In the genomic region with DNA sequence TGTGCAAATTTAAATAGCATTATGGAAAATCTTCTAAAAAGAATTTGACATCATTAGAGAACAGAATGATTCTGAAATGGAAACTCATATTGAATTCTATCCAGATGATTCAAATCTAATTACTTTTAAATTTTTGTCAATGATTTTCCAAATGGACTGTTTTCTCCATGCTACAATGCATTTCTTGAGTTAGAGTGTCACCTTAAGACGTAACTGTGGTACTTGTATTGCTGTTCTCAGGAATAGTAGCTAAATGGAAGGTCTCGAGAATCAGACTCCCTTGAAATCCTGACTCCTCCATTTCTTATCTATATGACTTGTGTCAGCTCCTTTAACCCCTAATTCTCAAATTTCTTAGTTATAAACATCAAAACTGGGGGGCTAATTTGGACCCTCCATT, we compare ENCODE assay signal across 22 cellular contexts.
DNase-seq lines count a peak whose midpoint lies in the region; TF ChIP-seq lines count a peak whose summit lies in the region.
"Had no signal": no experiment of that assay in that cellular context is flagged by ENCODE, and none has a peak within 500 bp of the region (broad histone marks: within the 10 kb centered on the region; RNA-seq: fewer than 3 reads in every experiment).

No MANE protein-coding gene starts in this region.

- TF ChIP-seq CTCF in LNCAP (IDR thresholded peaks at IDR 0.05) = peak; percentile 17; the same call in 1 of the 2 replicates
- no peak for TF ChIP-seq CTCF in choroid plexus epithelial cell (conservative IDR thresholded peaks at IDR 0.05; ENCODE audit: low read depth, low read length)

- intact Hi-C loops in activated T-helper 1 cell treated with anti-CD3 and anti-CD28 coated beads, Interleukin-12 subunit alpha, Interleukin-12 subunit beta, Interleukin-2, Interleukin-4 antibody, amounts not matched to agents 30 ng/mL and 10 ng/mL and 1 ng/mL, durations not matched to agents 14 hours and 24 hours and 36 hours (cut with micrococcal nuclease) = no loop called here

- H3K9me3 Mint-ChIP-seq in activated T-helper 1 cell treated with anti-CD3 and anti-CD28 coated beads, Interleukin-12 subunit alpha, Interleukin-12 subunit beta, Interleukin-2, Interleukin-4 antibody, amounts not matched to agents 30 ng/mL and 10 ng/mL and 1 ng/mL, durations not matched to agents 14 hours and 24 hours and 36 hours = no peaks in the 10 kb centered on the region
- H3K9me3 Mint-ChIP-seq: activated CD4-positive, alpha-beta memory T cell treated with anti-CD3 and anti-CD28 coated beads for 36 hours; CD4-positive, alpha-beta T cell; stimulated activated effector memory CD8-positive, alpha-beta T cell treated with anti-CD3 and anti-CD28 coated beads, Interleukin-12 subunit alpha, Interleukin-12 subunit beta, amount 100 ng/mL, for 72 hours; WTC11 had no signal

- no peak overlapping the region for H3K4me3 ChIP-seq in choroid plexus epithelial cell (ENCODE audit: low read depth, low read length)
- H3K4me3 ChIP-seq: SK-N-MC, testis had no signal

- H3K4me1 Mint-ChIP-seq in activated T-helper 1 cell treated with anti-CD3 and anti-CD28 coated beads, Interleukin-12 subunit alpha, Interleukin-12 subunit beta, Interleukin-2, Interleukin-4 antibody, amounts not matched to agents 30 ng/mL and 10 ng/mL and 1 ng/mL, durations not matched to agents 14 hours and 24 hours and 36 hours (ENCODE audit: low read depth) = no peaks in the 10 kb centered on the region
- H3K4me1 Mint-ChIP-seq: stimulated activated effector memory CD8-positive, alpha-beta T cell treated with anti-CD3 and anti-CD28 coated beads, Interleukin-12 subunit alpha, Interleukin-12 subunit beta, amount 100 ng/mL, for 72 hours had no signal

- no peaks in the 10 kb centered on the region for H3K36me3 Mint-ChIP-seq in activated T-helper 1 cell treated with anti-CD3 and anti-CD28 coated beads, Interleukin-12 subunit alpha, Interleukin-12 subunit beta, Interleukin-2, Interleukin-4 antibody, amounts not matched to agents 30 ng/mL and 10 ng/mL and 1 ng/mL, durations not matched to agents 14 hours and 24 hours and 36 hours (ENCODE audit: low read depth)
- H3K36me3 Mint-ChIP-seq: activated CD4-positive, alpha-beta memory T cell treated with anti-CD3 and anti-CD28 coated beads for 36 hours; stimulated activated effector memory CD8-positive, alpha-beta T cell treated with anti-CD3 and anti-CD28 coated beads, Interleukin-12 subunit alpha, Interleukin-12 subunit beta, amount 100 ng/mL, for 72 hours; WTC11 had no signal

- DNase-seq in Ammon's horn (ENCODE audit: low spot score) (peak; percentile 3), choroid plexus epithelial cell (ENCODE audit: low read depth) (peak; percentile 14), left kidney (ENCODE audit: low read depth, low spot score) (peak; percentile 1), hypothalamus (lab: John Stamatoyannopoulos, UW) (no peak), NCI-H2081 treated with DMSO at 0.1 percent for 48 hours (lab: John Stamatoyannopoulos, UW) (no peak), superior temporal gyrus (ENCODE audit: extremely low spot score) (no peak)
- DNase-seq in activated T-helper 1 cell treated with anti-CD3 and anti-CD28 coated beads, Interleukin-12 subunit alpha, Interleukin-12 subunit beta, Interleukin-2, Interleukin-4 antibody, amounts not matched to agents 30 ng/mL and 10 ng/mL and 1 ng/mL, durations not matched to agents 14 hours and 24 hours and 36 hours (ENCODE audit: low spot score) = no peak
- DNase-seq: activated CD4-positive, alpha-beta memory T cell treated with anti-CD3 and anti-CD28 coated beads for 36 hours; activated T-cell treated with anti-CD3 and anti-CD28 coated beads for 4 hours; amygdala; CD4-positive, alpha-beta T cell; central memory CD4-positive, alpha-beta T cell; GDM1; Karpas-422; NCI-H1092 treated with DMSO at 0.1 percent for 48 hours; NCI-H2081; NK-92 treated with Interleukin-12 subunit alpha and Interleukin-12 subunit beta, amount 100 ng/mL, for 24 hours; testis had no signal

- H3K27me3 Mint-ChIP-seq in activated T-helper 1 cell treated with anti-CD3 and anti-CD28 coated beads, Interleukin-12 subunit alpha, Interleukin-12 subunit beta, Interleukin-2, Interleukin-4 antibody, amounts not matched to agents 30 ng/mL and 10 ng/mL and 1 ng/mL, durations not matched to agents 14 hours and 24 hours and 36 hours (ENCODE audit: insufficient read depth) = peaks cover 3% of the 10 kb centered on the region
- H3K27me3 Mint-ChIP-seq: activated CD4-positive, alpha-beta memory T cell treated with anti-CD3 and anti-CD28 coated beads for 36 hours; CD4-positive, alpha-beta T cell had no signal

- no peak overlapping the region for H3K4me3 Mint-ChIP-seq in activated T-helper 1 cell treated with anti-CD3 and anti-CD28 coated beads, Interleukin-12 subunit alpha, Interleukin-12 subunit beta, Interleukin-2, Interleukin-4 antibody, amounts not matched to agents 30 ng/mL and 10 ng/mL and 1 ng/mL, durations not matched to agents 14 hours and 24 hours and 36 hours
- H3K4me3 Mint-ChIP-seq: activated CD4-positive, alpha-beta memory T cell treated with anti-CD3 and anti-CD28 coated beads for 36 hours; CD4-positive, alpha-beta T cell; stimulated activated effector memory CD8-positive, alpha-beta T cell treated with anti-CD3 and anti-CD28 coated beads, Interleukin-12 subunit alpha, Interleukin-12 subunit beta, amount 100 ng/mL, for 72 hours; WTC11 had no signal

- no peak overlapping the region for H3K27ac Mint-ChIP-seq in activated T-helper 1 cell treated with anti-CD3 and anti-CD28 coated beads, Interleukin-12 subunit alpha, Interleukin-12 subunit beta, Interleukin-2, Interleukin-4 antibody, amounts not matched to agents 30 ng/mL and 10 ng/mL and 1 ng/mL, durations not matched to agents 14 hours and 24 hours and 36 hours
- H3K27ac Mint-ChIP-seq: activated CD4-positive, alpha-beta memory T cell treated with anti-CD3 and anti-CD28 coated beads for 36 hours; CD4-positive, alpha-beta T cell; stimulated activated effector memory CD8-positive, alpha-beta T cell treated with anti-CD3 and anti-CD28 coated beads, Interleukin-12 subunit alpha, Interleukin-12 subunit beta, amount 100 ng/mL, for 72 hours; WTC11 had no signal

Comparison
In these comparisons a context has a peak if more than half of its experiments do, and no peak if none do; other contexts are left out.
1. DNase-seq: peak in Ammon's horn (single experiment), choroid plexus epithelial cell (single experiment) and left kidney (single experiment); none in hypothalamus (0 of 51), NCI-H2081 treated with DMSO at 0.1 percent for 48 hours (single experiment), activated T-helper 1 cell treated with anti-CD3 and anti-CD28 coated beads, Interleukin-12 subunit alpha, Interleukin-12 subunit beta, Interleukin-2, Interleukin-4 antibody, amounts not matched to agents 30 ng/mL and 10 ng/mL and 1 ng/mL, durations not matched to agents 14 hours and 24 hours and 36 hours (single experiment) and superior temporal gyrus (single experiment).